In the genomic region with DNA sequence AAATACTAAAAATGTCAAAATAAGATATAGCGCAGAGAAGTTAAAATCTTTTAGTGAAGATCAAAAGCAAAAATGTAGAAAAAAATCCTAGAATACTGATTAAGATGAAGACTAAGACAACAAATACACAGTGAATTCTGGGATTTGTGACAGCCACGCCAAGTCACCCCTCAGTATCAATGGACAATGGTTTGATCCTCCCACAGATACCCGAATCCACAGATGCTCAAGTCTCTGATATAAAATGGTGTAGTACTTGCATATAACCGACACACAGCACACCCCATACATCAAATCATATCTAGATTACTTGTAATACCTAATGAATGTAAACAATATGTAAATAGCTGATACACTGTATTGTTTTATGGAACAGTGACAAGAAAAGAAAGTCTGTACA, we compare ENCODE assay signal across 28 cellular contexts. TPM values are rescaled to one million over a fixed set of nuclear protein-coding genes. Genes with fewer than 3 reads are reported as not detected.
"Had no signal": no experiment of that assay in that cellular context is flagged by ENCODE, and none has a peak within 500 bp of the region (broad histone marks: within the 10 kb centered on the region; RNA-seq: fewer than 3 reads in every experiment).

No MANE protein-coding gene starts in this region.

- H3K27ac ChIP-seq: adrenal gland, body of pancreas, epithelial cell of prostate, esophagus squamous epithelium, WERI-Rb-1 had no signal

- H3K27me3 Mint-ChIP-seq: activated B cell treated with CpG ODN at 0.5 μM for 24 hours; activated CD4-positive, alpha-beta memory T cell treated with anti-CD3 and anti-CD28 coated beads, Interleukin-2, amount 10 ng/mL, durations not matched to agents 7 days and 5 days; activated CD4-positive, alpha-beta T cell treated with anti-CD3 and anti-CD28 coated beads, Interleukin-2, amount 10 ng/mL, durations not matched to agents 7 days and 5 days; activated naive CD4-positive, alpha-beta T cell treated with anti-CD3 and anti-CD28 coated beads, Interleukin-2, amount 50 U/mL, for 24 hours; activated naive CD8-positive, alpha-beta T cell treated with anti-CD3 and anti-CD28 coated beads for 36 hours; activated naive CD8-positive, alpha-beta T cell treated with anti-CD3 and anti-CD28 coated beads, Interleukin-2, amount 50 U/mL, for 24 hours; T-helper 17 cell had no signal

- ATAC-seq: activated CD4-positive, CD25-positive, alpha-beta regulatory T cell treated with anti-CD3 and anti-CD28 coated beads, Interleukin-2, amount 50 U/mL, for 24 hours; activated T-cell treated with anti-CD3 and anti-CD28 coated beads, Interleukin-2, amount 50 U/mL, for 4 hours; body of pancreas; T-helper 17 cell had no signal

- DNase-seq: activated B cell treated with CpG ODN at 0.5 μM for 24 hours; activated CD4-positive, alpha-beta memory T cell treated with anti-CD3 and anti-CD28 coated beads, Interleukin-2, amount 10 ng/mL, durations not matched to agents 7 days and 5 days; activated CD4-positive, alpha-beta T cell treated with anti-CD3 and anti-CD28 coated beads, Interleukin-2, amount 10 ng/mL, durations not matched to agents 7 days and 5 days; activated CD4-positive, alpha-beta T cell treated with anti-CD3 and anti-CD28 coated beads, Interleukin-2, amount 50 U/mL, for 4 hours; activated effector memory CD4-positive, alpha-beta T cell treated with anti-CD3 and anti-CD28 coated beads, Interleukin-2, amount 50 U/mL, for 16 hours; activated naive CD4-positive, alpha-beta T cell treated with anti-CD3 and anti-CD28 coated beads for 36 hours; activated naive CD8-positive, alpha-beta T cell treated with anti-CD3 and anti-CD28 coated beads for 36 hours; activated naive CD8-positive, alpha-beta T cell treated with anti-CD3 and anti-CD28 coated beads, Interleukin-2, amount 50 U/mL, for 24 hours; activated T-cell treated with anti-CD3 and anti-CD28 coated beads, Interleukin-2, amount 50 U/mL, for 4 hours; adrenal gland; aorta; body of pancreas; cortex of kidney; dermis blood vessel endothelial cell; effector CD8-positive, alpha-beta T cell; esophagus squamous epithelium; T-helper 1 cell; T-helper 17 cell; T1000; WERI-Rb-1 had no signal

- H3K4me3 ChIP-seq: adrenal gland, body of pancreas, esophagus squamous epithelium had no signal

- H3K9me3 Mint-ChIP-seq: activated B cell treated with CpG ODN at 0.5 μM for 24 hours; activated CD4-positive, alpha-beta memory T cell treated with anti-CD3 and anti-CD28 coated beads, Interleukin-2, amount 10 ng/mL, durations not matched to agents 7 days and 5 days; activated CD4-positive, alpha-beta T cell treated with anti-CD3 and anti-CD28 coated beads, Interleukin-2, amount 10 ng/mL, durations not matched to agents 7 days and 5 days; activated naive CD4-positive, alpha-beta T cell treated with anti-CD3 and anti-CD28 coated beads for 36 hours; activated naive CD4-positive, alpha-beta T cell treated with anti-CD3 and anti-CD28 coated beads, Interleukin-2, amount 50 U/mL, for 24 hours; activated naive CD8-positive, alpha-beta T cell treated with anti-CD3 and anti-CD28 coated beads for 36 hours; activated naive CD8-positive, alpha-beta T cell treated with anti-CD3 and anti-CD28 coated beads, Interleukin-2, amount 50 U/mL, for 24 hours; activated T-cell treated with anti-CD3 and anti-CD28 coated beads, Interleukin-2, amount 50 U/mL, for 4 hours; activated T-helper 2 cell treated with anti-CD3 and anti-CD28 coated beads, Interferon-gamma antibody, Interleukin-2, Interleukin-4, amounts not matched to agents 10 μg/mL and 5 μg/mL and 100 μg/mL, durations not matched to agents 14 hours and 24 hours and 36 hours; T-helper 2 cell treated with Interferon-gamma antibody and Interleukin-4, amounts not matched to agents 5 μg/mL and 100 μg/mL, for 36 hours had no signal

- H3K27me3 ChIP-seq: adrenal gland, body of pancreas, esophagus squamous epithelium had no signal

- H3K4me3 Mint-ChIP-seq: activated B cell treated with CpG ODN at 0.5 μM for 24 hours; activated CD4-positive, alpha-beta memory T cell treated with anti-CD3 and anti-CD28 coated beads, Interleukin-2, amount 10 ng/mL, durations not matched to agents 7 days and 5 days; activated CD4-positive, alpha-beta T cell treated with anti-CD3 and anti-CD28 coated beads, Interleukin-2, amount 10 ng/mL, durations not matched to agents 7 days and 5 days; activated naive CD4-positive, alpha-beta T cell treated with anti-CD3 and anti-CD28 coated beads for 36 hours; activated naive CD4-positive, alpha-beta T cell treated with anti-CD3 and anti-CD28 coated beads, Interleukin-2, amount 50 U/mL, for 24 hours; activated naive CD8-positive, alpha-beta T cell treated with anti-CD3 and anti-CD28 coated beads for 36 hours; activated naive CD8-positive, alpha-beta T cell treated with anti-CD3 and anti-CD28 coated beads, Interleukin-2, amount 50 U/mL, for 24 hours; activated T-cell treated with anti-CD3 and anti-CD28 coated beads, Interleukin-2, amount 50 U/mL, for 4 hours; T-helper 17 cell; T-helper 2 cell treated with Interferon-gamma antibody and Interleukin-4, amounts not matched to agents 5 μg/mL and 100 μg/mL, for 36 hours had no signal

- H3K27ac Mint-ChIP-seq: activated B cell treated with CpG ODN at 0.5 μM for 24 hours; activated CD4-positive, alpha-beta memory T cell treated with anti-CD3 and anti-CD28 coated beads, Interleukin-2, amount 10 ng/mL, durations not matched to agents 7 days and 5 days; activated CD4-positive, alpha-beta T cell treated with anti-CD3 and anti-CD28 coated beads, Interleukin-2, amount 10 ng/mL, durations not matched to agents 7 days and 5 days; activated naive CD4-positive, alpha-beta T cell treated with anti-CD3 and anti-CD28 coated beads for 36 hours; activated naive CD4-positive, alpha-beta T cell treated with anti-CD3 and anti-CD28 coated beads, Interleukin-2, amount 50 U/mL, for 24 hours; activated naive CD8-positive, alpha-beta T cell treated with anti-CD3 and anti-CD28 coated beads for 36 hours; activated T-helper 2 cell treated with anti-CD3 and anti-CD28 coated beads, Interferon-gamma antibody, Interleukin-2, Interleukin-4, amounts not matched to agents 10 μg/mL and 5 μg/mL and 100 μg/mL, durations not matched to agents 14 hours and 24 hours and 36 hours; T-helper 17 cell; T-helper 2 cell treated with Interferon-gamma antibody and Interleukin-4, amounts not matched to agents 5 μg/mL and 100 μg/mL, for 36 hours had no signal

RNA-seq across cellular contexts. Expression of a gene that starts 14.0 kb away (rescaled TPM):
- total RNA-seq: activated B cell treated with CpG ODN at 0.5 μM for 24 hours; activated CD4-positive, alpha-beta memory T cell treated with anti-CD3 and anti-CD28 coated beads, Interleukin-2, amount 10 ng/mL, durations not matched to agents 7 days and 5 days; activated CD4-positive, alpha-beta T cell treated with anti-CD3 and anti-CD28 coated beads, Interleukin-2, amount 10 ng/mL, durations not matched to agents 7 days and 5 days; activated naive CD4-positive, alpha-beta T cell treated with anti-CD3 and anti-CD28 coated beads for 36 hours; activated naive CD8-positive, alpha-beta T cell treated with anti-CD3 and anti-CD28 coated beads for 36 hours; activated T-cell treated with anti-CD3 and anti-CD28 coated beads, Interleukin-2, amount 50 U/mL, for 4 hours; activated T-helper 2 cell treated with anti-CD3 and anti-CD28 coated beads, Interferon-gamma antibody, Interleukin-2, Interleukin-4, amounts not matched to agents 10 μg/mL and 5 μg/mL and 100 μg/mL, durations not matched to agents 14 hours and 24 hours and 36 hours; adrenal gland; body of pancreas; chondrocyte; dermis blood vessel endothelial cell; endothelial cell of umbilical vein; esophagus squamous epithelium; glomerular endothelial cell; T-helper 17 cell had no signal
